13 cellular contexts compared by ENCODE assay signal in the genomic region with DNA sequence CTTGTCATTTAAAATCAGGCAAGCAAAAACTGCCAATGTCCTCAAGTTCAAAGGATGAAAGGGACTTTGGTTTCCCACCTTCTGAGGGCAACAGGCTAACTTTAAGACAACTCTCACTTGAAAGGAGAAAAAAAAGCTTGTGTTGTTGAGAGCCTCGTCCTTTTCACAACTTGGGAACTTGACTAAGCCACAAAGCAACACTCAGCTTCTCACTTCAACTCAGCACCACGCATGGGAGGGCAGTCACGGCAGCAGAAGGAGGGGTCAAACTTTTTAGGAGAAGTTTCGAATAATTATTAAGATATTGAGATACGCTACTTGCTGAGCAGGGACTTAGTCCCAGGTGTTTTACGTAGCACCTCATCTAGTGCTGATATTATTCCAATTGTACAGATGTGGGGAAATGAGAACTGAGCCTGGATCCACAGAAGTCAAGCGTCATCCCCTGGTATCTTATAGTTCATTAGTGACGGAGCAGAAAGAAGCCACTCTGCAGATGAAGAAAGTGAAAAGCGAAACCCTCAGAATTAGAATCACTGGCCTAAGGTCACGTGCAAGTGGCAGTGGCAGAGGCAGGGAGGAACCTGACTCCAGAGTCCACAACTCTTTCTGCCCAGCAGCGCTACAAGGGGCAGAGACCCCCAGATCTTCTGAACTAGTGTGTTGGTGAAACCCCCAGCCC.
DNase-seq lines count a peak whose midpoint lies in the region; ATAC-seq and TF ChIP-seq lines count a peak whose summit lies in the region.
"Had no signal": no experiment of that assay in that cellular context is flagged by ENCODE, and none has a peak within 500 bp of the region (broad histone marks: within the 10 kb centered on the region; RNA-seq: fewer than 3 reads in every experiment).

No MANE protein-coding gene starts in this region.

- no peak for DNase-seq in activated CD8-positive, alpha-beta T cell treated with anti-CD3 and anti-CD28 coated beads for 36 hours
- no peak for DNase-seq in activated CD8-positive, alpha-beta T cell treated with anti-CD3 and anti-CD28 coated beads, Interleukin-2, amount 10 ng/mL, durations not matched to agents 7 days and 5 days
- DNase-seq in RWPE1 (ENCODE audit: low spot score) (no peak), activated gamma-delta T cell (lab: John Stamatoyannopoulos, UW) (no peak)
- DNase-seq in stimulated activated CD4-positive, alpha-beta T cell treated with anti-CD3 and anti-CD28 coated beads, Interleukin-12 subunit alpha, Interleukin-12 subunit beta, amount 100 ng/mL, for 4 hours: no peak
- DNase-seq: amygdala, NCI-H1436 treated with DMSO at 0.1 percent for 48 hours, thyroid gland had no signal

- ATAC-seq in activated CD8-positive, alpha-beta T cell treated with anti-CD3 and anti-CD28 coated beads for 36 hours: no peak
- ATAC-seq in activated CD8-positive, alpha-beta T cell treated with anti-CD3 and anti-CD28 coated beads, Interleukin-2, amount 10 ng/mL, durations not matched to agents 7 days and 5 days: no peak
- ATAC-seq in HG02571 (IDR thresholded peaks at IDR 0.05; ENCODE audit: unreplicated experiment) (peak; percentile 94), HG03457 (IDR thresholded peaks at IDR 0.05; ENCODE audit: unreplicated experiment) (peak; percentile 66), esophagus mucosa (no peak)

- CTCF ChIA-PET in activated CD8-positive, alpha-beta T cell treated with anti-CD3 and anti-CD28 coated beads for 36 hours (lab: Charles Lee): interaction anchor here (0.8 to 1.7 kb wide), 3 partner anchors 13 to 195 kb away, joined by 3 to 5 read pairs (median 3); no protein-coding TSS in a partner anchor
- CTCF ChIA-PET in activated CD8-positive, alpha-beta T cell treated with anti-CD3 and anti-CD28 coated beads, Interleukin-2, amount 10 ng/mL, durations not matched to agents 7 days and 5 days (lab: Charles Lee): interaction anchor here (1.0 to 1.2 kb wide), 2 partner anchors 18 to 326 kb away, joined by 3 to 4 read pairs; no protein-coding TSS in a partner anchor
- CTCF ChIA-PET in RWPE1 (lab: Yijun Ruan, JAX): no interaction called here

- POLR2A ChIA-PET in activated CD8-positive, alpha-beta T cell treated with anti-CD3 and anti-CD28 coated beads for 36 hours (lab: Charles Lee): interaction anchor here (0.6 kb wide), 1 partner anchor 929 kb away, joined by 3 read pairs; no protein-coding TSS in a partner anchor
- POLR2A ChIA-PET in activated CD8-positive, alpha-beta T cell treated with anti-CD3 and anti-CD28 coated beads, Interleukin-2, amount 10 ng/mL, durations not matched to agents 7 days and 5 days (lab: Charles Lee): interaction anchor here (0.7 kb wide), 1 partner anchor 354 kb away, joined by 3 read pairs; no protein-coding TSS in a partner anchor
- POLR2A ChIA-PET in RWPE1 (lab: Yijun Ruan, JAX; ENCODE audit: low non-redundant PET): no interaction called here

- H3K4me3 Mint-ChIP-seq in activated CD8-positive, alpha-beta T cell treated with anti-CD3 and anti-CD28 coated beads for 36 hours: no peak overlapping the region
- no peak overlapping the region for H3K4me3 Mint-ChIP-seq in activated CD8-positive, alpha-beta T cell treated with anti-CD3 and anti-CD28 coated beads, Interleukin-2, amount 10 ng/mL, durations not matched to agents 7 days and 5 days
- H3K4me3 Mint-ChIP-seq: mesothelial cell of epicardium had no signal

- H3K4me1 Mint-ChIP-seq in activated CD8-positive, alpha-beta T cell treated with anti-CD3 and anti-CD28 coated beads for 36 hours (ENCODE audit: low read depth): peaks cover 59% of the 10 kb centered on the region
- H3K4me1 Mint-ChIP-seq in activated CD8-positive, alpha-beta T cell treated with anti-CD3 and anti-CD28 coated beads, Interleukin-2, amount 10 ng/mL, durations not matched to agents 7 days and 5 days (ENCODE audit: low read depth): peaks cover 47% of the 10 kb centered on the region
- H3K4me1 Mint-ChIP-seq: mesothelial cell of epicardium had no signal

- no peak for TF ChIP-seq CTCF in activated CD8-positive, alpha-beta T cell treated with anti-CD3 and anti-CD28 coated beads for 36 hours (IDR thresholded peaks at IDR 0.05)
- TF ChIP-seq CTCF in RWPE1 (conservative IDR thresholded peaks at IDR 0.05; ENCODE audit: low read depth): no peak

- H3K27ac ChIP-seq in RWPE1: no peak overlapping the region
- H3K27ac ChIP-seq: 22Rv1, thyroid gland had no signal

- H3K27ac Mint-ChIP-seq in activated CD8-positive, alpha-beta T cell treated with anti-CD3 and anti-CD28 coated beads for 36 hours: peak overlapping the region; percentile 59
- no peak overlapping the region for H3K27ac Mint-ChIP-seq in activated CD8-positive, alpha-beta T cell treated with anti-CD3 and anti-CD28 coated beads, Interleukin-2, amount 10 ng/mL, durations not matched to agents 7 days and 5 days
- H3K27ac Mint-ChIP-seq: mesothelial cell of epicardium had no signal

- intact Hi-C loops in activated CD8-positive, alpha-beta T cell treated with anti-CD3 and anti-CD28 coated beads for 36 hours (cut with micrococcal nuclease): no loop called here

- no peaks in the 10 kb centered on the region for H3K9me3 Mint-ChIP-seq in activated CD8-positive, alpha-beta T cell treated with anti-CD3 and anti-CD28 coated beads for 36 hours
- no peaks in the 10 kb centered on the region for H3K9me3 Mint-ChIP-seq in activated CD8-positive, alpha-beta T cell treated with anti-CD3 and anti-CD28 coated beads, Interleukin-2, amount 10 ng/mL, durations not matched to agents 7 days and 5 days (ENCODE audit: insufficient read depth)
- H3K9me3 Mint-ChIP-seq: mesothelial cell of epicardium had no signal

- H3K27me3 Mint-ChIP-seq in activated CD8-positive, alpha-beta T cell treated with anti-CD3 and anti-CD28 coated beads for 36 hours: no peaks in the 10 kb centered on the region
- H3K27me3 Mint-ChIP-seq in activated CD8-positive, alpha-beta T cell treated with anti-CD3 and anti-CD28 coated beads, Interleukin-2, amount 10 ng/mL, durations not matched to agents 7 days and 5 days (ENCODE audit: low read depth): no peaks in the 10 kb centered on the region

- peaks cover 23% of the 10 kb centered on the region for H3K36me3 Mint-ChIP-seq in activated CD8-positive, alpha-beta T cell treated with anti-CD3 and anti-CD28 coated beads for 36 hours (ENCODE audit: low read depth)
- H3K36me3 Mint-ChIP-seq in activated CD8-positive, alpha-beta T cell treated with anti-CD3 and anti-CD28 coated beads, Interleukin-2, amount 10 ng/mL, durations not matched to agents 7 days and 5 days (ENCODE audit: low read depth): peaks cover 43% of the 10 kb centered on the region

Comparison
In these comparisons a context has a peak if more than half of its experiments do, and no peak if none do; other contexts are left out.
1. ATAC-seq: peak in HG02571 (single experiment) and HG03457 (single experiment); none in activated CD8-positive, alpha-beta T cell treated with anti-CD3 and anti-CD28 coated beads for 36 hours (single experiment), activated CD8-positive, alpha-beta T cell treated with anti-CD3 and anti-CD28 coated beads, Interleukin-2, amount 10 ng/mL, durations not matched to agents 7 days and 5 days (single experiment) and esophagus mucosa (single experiment).